17 cellular contexts compared by ENCODE assay signal in genomic region chr3:7204848-7205156, GRCh38.
A peak's percentile ranks its signal among the peaks of the same experiment; 100 is the strongest.
DNase-seq lines count a peak whose midpoint lies in the region; ATAC-seq, FAIRE-seq and TF ChIP-seq lines count a peak whose summit lies in the region.
"Had no signal": no experiment of that assay in that cellular context is flagged by ENCODE, and none has a peak within 500 bp of the region (broad histone marks: within the 10 kb centered on the region; RNA-seq: fewer than 3 reads in every experiment).

No MANE protein-coding gene starts in this region.

- no peak overlapping the region for H3K4me3 ChIP-seq in pancreas
- H3K4me3 ChIP-seq in A673 (ENCODE audit: low read depth, low read length, poor library complexity, severe bottlenecking) = no peak overlapping the region
- H3K4me3 ChIP-seq: SJSA1 had no signal

- H3K36me3 ChIP-seq in pancreas (no peaks in the 10 kb centered on the region), A673 (ENCODE audit: insufficient read depth, low read length, poor library complexity, severe bottlenecking) (no peaks in the 10 kb centered on the region)
- H3K36me3 ChIP-seq: ovary, SJSA1 had no signal

- H3K4me1 ChIP-seq in pancreas = no peaks in the 10 kb centered on the region
- H3K4me1 ChIP-seq in A673 (ENCODE audit: insufficient read depth, low read length, poor library complexity, severe bottlenecking) = no peaks in the 10 kb centered on the region
- H3K4me1 ChIP-seq: SJSA1 had no signal

- TF ChIP-seq CTCF in pancreas (IDR thresholded peaks at IDR 0.05) = no peak
- no peak for TF ChIP-seq CTCF in A673 (conservative IDR thresholded peaks at IDR 0.05; ENCODE audit: low read depth, low read length)

- H3K9me3 ChIP-seq in pancreas = no peaks in the 10 kb centered on the region
- no peaks in the 10 kb centered on the region for H3K9me3 ChIP-seq in A673 (ENCODE audit: low read depth, low read length, poor library complexity, severe bottlenecking)
- H3K9me3 ChIP-seq: ovary, SJSA1 had no signal

- intact Hi-C loops in pancreas (cut with DNase I) (no loop called here), A673 (cut with micrococcal nuclease; ENCODE audit: unreplicated experiment) (no loop called here)

- FAIRE-seq in pancreas (lab: Jason Lieb, UNC) = no peak
- FAIRE-seq: H54 had no signal

- H3K27me3 ChIP-seq in pancreas (no peaks in the 10 kb centered on the region), A673 (replicated peaks; ENCODE audit: insufficient read depth, low read depth, low read length, poor library complexity) (no peaks in the 10 kb centered on the region)
- H3K27me3 ChIP-seq: ovary, SJSA1 had no signal

- CTCF ChIA-PET in A673 (lab: Charles Lee) = no interaction called here

- whole genome bisulfite sequencing in pancreas, 2 donors = 8 to 13% methylated on average over 2 of the region's 2 CpGs

- POLR2A ChIA-PET in A673 (lab: Charles Lee; ENCODE audit: low non-redundant PET) = no interaction called here

- ATAC-seq in GM19395 (IDR thresholded peaks at IDR 0.05; ENCODE audit: unreplicated experiment) (peak; percentile 57), HG02763 (IDR thresholded peaks at IDR 0.05; ENCODE audit: unreplicated experiment) (peak; percentile 32), HG03520 (IDR thresholded peaks at IDR 0.05; ENCODE audit: unreplicated experiment) (peak; percentile 24), pancreas (peak in 3 of 4 donors; percentile 30 to 64 (median 51))
- ATAC-seq: activated CD8-positive, alpha-beta T cell treated with anti-CD3 and anti-CD28 coated beads, Interleukin-2, amount 10 ng/mL, durations not matched to agents 7 days and 5 days; effector memory CD8-positive, alpha-beta T cell had no signal

- DNase-seq in pancreas (no peak), OCI-M2 (lab: John Stamatoyannopoulos, UW; ENCODE audit: unreplicated experiment) (no peak), NCI-H2196 treated with DMSO at 0.1 percent for 48 hours (lab: John Stamatoyannopoulos, UW; ENCODE audit: unreplicated experiment) (no peak), A673 (ENCODE audit: low spot score) (no peak)
- DNase-seq: activated CD8-positive, alpha-beta T cell treated with anti-CD3 and anti-CD28 coated beads, Interleukin-2, amount 10 ng/mL, durations not matched to agents 7 days and 5 days; activated naive CD4-positive, alpha-beta T cell treated with Interleukin-2 at 50 U/mL for 16 hours; effector memory CD8-positive, alpha-beta T cell; foreskin fibroblast; midbrain; NCI-H82; ovary had no signal

- no TSS peak for BruUV-seq in A673 (replicated peaks; lab: Mats Ljungman, UMichigan)

- H3K27ac ChIP-seq in pancreas (no peak overlapping the region), A673 (ENCODE audit: low read depth, low read length, poor library complexity, severe bottlenecking) (no peak overlapping the region)
- H3K27ac ChIP-seq: HL-60, ovary, SJSA1 had no signal
